ENCODE assay signal across 19 cellular contexts in the genomic region with DNA sequence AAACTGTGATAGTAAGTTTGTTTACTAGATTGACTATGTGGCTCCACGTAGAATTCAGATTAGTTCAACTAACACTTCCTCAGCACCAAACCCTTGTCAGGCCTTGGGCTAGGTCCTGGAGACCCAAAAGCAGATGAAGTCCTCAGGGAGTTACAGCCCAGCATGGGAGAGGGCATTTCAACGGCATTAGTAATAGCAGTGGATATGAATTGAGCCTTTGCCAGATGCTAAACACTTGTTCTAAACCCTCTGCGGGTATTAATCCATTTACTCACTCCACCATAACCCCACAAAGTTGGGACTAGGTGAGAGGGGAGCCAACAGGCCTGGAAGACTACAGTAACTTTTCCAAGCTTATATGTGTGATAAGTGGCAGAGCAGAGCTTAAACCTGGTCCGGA.
"Had no signal": no experiment of that assay in that cellular context is flagged by ENCODE, and none has a peak within 500 bp of the region (broad histone marks: within the 10 kb centered on the region; RNA-seq: fewer than 3 reads in every experiment).

No MANE protein-coding gene starts in this region.

- H3K36me3 ChIP-seq: left ventricle myocardium inferior, pancreas, WERI-Rb-1 had no signal

- H3K27ac ChIP-seq: dorsolateral prefrontal cortex, left ventricle myocardium inferior, pancreas, psoas muscle, WERI-Rb-1 had no signal

- H3K27me3 ChIP-seq: dorsolateral prefrontal cortex, pancreas had no signal

- DNase-seq: activated CD4-positive, CD25-positive, alpha-beta regulatory T cell treated with anti-CD3 and anti-CD28 coated beads, Interleukin-2, amount 50 U/mL, for 72 hours; activated gamma-delta T cell treated with Interleukin-2 at 50 U/mL for 16 hours; activated T-cell treated with anti-CD3 and anti-CD28 coated beads, Interleukin-2, amount 50 U/mL, for 1 hour; aorta; caudate nucleus; dorsolateral prefrontal cortex; effector memory CD8-positive, alpha-beta T cell; hippocampal formation; kidney glomerular epithelial cell; left ventricle myocardium inferior; pancreas; psoas muscle; right cardiac atrium; stimulated activated CD4-positive, alpha-beta T cell treated with anti-CD3 and anti-CD28 coated beads, Interleukin-12 subunit alpha, Interleukin-12 subunit beta, amount 100 ng/mL, for 4 hours; stimulated activated CD4-positive, alpha-beta T cell treated with anti-CD3 and anti-CD28 coated beads, Interleukin-4, amount 100 ng/mL, for 4 hours; stimulated activated naive CD8-positive, alpha-beta T cell treated with anti-CD3 and anti-CD28 coated beads, Interleukin-15, Interleukin-2, amounts not matched to agents 100 U/mL and 50 U/mL, for 24 hours; WERI-Rb-1 had no signal

- ATAC-seq: effector memory CD8-positive, alpha-beta T cell; esophagus mucosa; natural killer cell treated with Interleukin-12 subunit alpha and Interleukin-12 subunit beta and Interleukin-15 and Interleukin-18, amount 100 ng/mL, for 72 hours; pancreas; right cardiac atrium; stimulated activated naive CD8-positive, alpha-beta T cell treated with anti-CD3 and anti-CD28 coated beads, Interleukin-15, Interleukin-2, amounts not matched to agents 100 U/mL and 50 U/mL, for 24 hours had no signal

- H3K4me1 ChIP-seq: left ventricle myocardium inferior, pancreas, psoas muscle had no signal

- H3K4me3 ChIP-seq: dorsolateral prefrontal cortex, left ventricle myocardium inferior, pancreas, psoas muscle had no signal

- H3K9me3 ChIP-seq: left ventricle myocardium inferior, pancreas, psoas muscle had no signal
